Comparison of ENCODE assay signal across 9 cellular contexts in genomic region chr7:38398725-38399321, GRCh38.
DNase-seq lines count a peak whose midpoint lies in the region; ATAC-seq and TF ChIP-seq lines count a peak whose summit lies in the region.
"Had no signal": no experiment of that assay in that cellular context is flagged by ENCODE, and none has a peak within 500 bp of the region (broad histone marks: within the 10 kb centered on the region; RNA-seq: fewer than 3 reads in every experiment).

No MANE protein-coding gene starts in this region.

- H3K36me3 Mint-ChIP-seq in endothelial cell (ENCODE audit: low read depth, unreplicated experiment): no peaks in the 10 kb centered on the region
- H3K36me3 Mint-ChIP-seq in natural killer cell: no peaks in the 10 kb centered on the region
- H3K36me3 Mint-ChIP-seq: activated naive CD8-positive, alpha-beta T cell had no signal

- H3K4me1 Mint-ChIP-seq in endothelial cell (ENCODE audit: unreplicated experiment) (peaks cover 3% of the 10 kb centered on the region), natural killer cell (peaks cover 13 to 18% of the 10 kb centered on the region in 2 donors)

- peaks cover 14% of the 10 kb centered on the region for H3K27me3 ChIP-seq in DOHH2 (ENCODE audit: control insufficient read depth, low read length)
- peaks cover 11% of the 10 kb centered on the region for H3K27me3 ChIP-seq in HAP-1 (ENCODE audit: low read depth)

- no peak overlapping the region for H3K27ac ChIP-seq in DOHH2 (ENCODE audit: low read depth, low read length)

- H3K4me1 ChIP-seq in DOHH2 (ENCODE audit: control insufficient read depth, low read length) (no peaks in the 10 kb centered on the region), HAP-1 (no peaks in the 10 kb centered on the region)

- in situ Hi-C loops in HAP-1 (cut with MboI; ENCODE audit: low sequenced_read_pairs): loop anchor here (10.0 kb wide), 1 partner anchor 266 kb away; no protein-coding TSS in a partner anchor

- DNase-seq in HAP-1 (ENCODE audit: low spot score in 2 of 2) (peak; percentile 28 to 64), NCI-H2196 treated with DMSO at 0.1 percent for 48 hours (lab: John Stamatoyannopoulos, UW; ENCODE audit: unreplicated experiment) (peak; percentile 13), endothelial cell (ENCODE audit: low spot score) (peak; percentile 49), natural killer cell (peak; percentile 36), HPDE6-E6E7 (ENCODE audit: extremely low spot score) (no peak)
- peak; percentile 56 to 59 for DNase-seq in activated CD4-positive, alpha-beta T cell treated with anti-CD3 and anti-CD28 coated beads, Interleukin-2, amount 50 U/mL, for 48 hours
- peak; percentile 24 for DNase-seq in stimulated activated naive CD4-positive, alpha-beta T cell treated with Interleukin-2 at 50 U/mL for 16 hours (lab: John Stamatoyannopoulos, UW)

- ATAC-seq in natural killer cell: peak; percentile 75 to 79 (median 76)

- no peak overlapping the region for H3K4me3 Mint-ChIP-seq in endothelial cell (ENCODE audit: unreplicated experiment)
- no peak overlapping the region for H3K4me3 Mint-ChIP-seq in natural killer cell
- H3K4me3 Mint-ChIP-seq: activated naive CD8-positive, alpha-beta T cell had no signal

- H3K36me3 ChIP-seq in DOHH2 (ENCODE audit: control insufficient read depth, low read length): no peaks in the 10 kb centered on the region
- H3K36me3 ChIP-seq in HAP-1 (replicated peaks): no peaks in the 10 kb centered on the region

- H4K20me1 ChIP-seq in DOHH2 (ENCODE audit: control insufficient read depth, insufficient read depth, low read depth, low read length): no peaks in the 10 kb centered on the region

- H3K27me3 Mint-ChIP-seq in endothelial cell (ENCODE audit: unreplicated experiment) (no peaks in the 10 kb centered on the region), natural killer cell (ENCODE audit: low read depth in 2 of 2) (peaks cover 0 to 6% of the 10 kb centered on the region in 2 donors)
- H3K27me3 Mint-ChIP-seq: activated naive CD8-positive, alpha-beta T cell had no signal

- intact Hi-C loops in natural killer cell (cut with micrococcal nuclease): loop anchor here (1.0 kb wide), 1 partner anchor 261 kb away; no protein-coding TSS in a partner anchor

- H3K9me3 ChIP-seq in DOHH2 (ENCODE audit: control insufficient read depth, insufficient read depth, low read length) (no peaks in the 10 kb centered on the region), HAP-1 (no peaks in the 10 kb centered on the region)

- H3F3A ChIP-seq in DOHH2 (ENCODE audit: control insufficient read depth, insufficient read depth): no peaks in the 10 kb centered on the region

- TF ChIP-seq CTCF in DOHH2 (IDR thresholded peaks at IDR 0.05; ENCODE audit: low read depth, low read length, poor library complexity, severe bottlenecking) (peak; percentile 66), endothelial cell (IDR thresholded peaks at IDR 0.05; ENCODE audit: unreplicated experiment) (peak; percentile 98), natural killer cell (IDR thresholded peaks at IDR 0.05) (peak; percentile 96)

- no peaks in the 10 kb centered on the region for H3K79me2 ChIP-seq in DOHH2 (ENCODE audit: control insufficient read depth, low read length)

- no peaks in the 10 kb centered on the region for H3K9me3 Mint-ChIP-seq in endothelial cell (ENCODE audit: unreplicated experiment)
- H3K9me3 Mint-ChIP-seq in natural killer cell: no peaks in the 10 kb centered on the region

- H3K9me2 ChIP-seq in DOHH2 (replicated peaks; ENCODE audit: control insufficient read depth, low read length): no peaks in the 10 kb centered on the region

- H3K27ac Mint-ChIP-seq in endothelial cell (ENCODE audit: unreplicated experiment) (no peak overlapping the region), natural killer cell (no peak overlapping the region)
- H3K27ac Mint-ChIP-seq: activated naive CD8-positive, alpha-beta T cell had no signal

- no peak overlapping the region for H3K4me2 ChIP-seq in DOHH2 (ENCODE audit: low read length)

- H3K4me3 ChIP-seq in DOHH2 (ENCODE audit: low read length) (no peak overlapping the region), HAP-1 (no peak overlapping the region)
